8 cellular contexts compared by ENCODE assay signal in genomic region chr3:30112904-30113484, GRCh38.
A peak's percentile ranks its signal among the peaks of the same experiment; 100 is the strongest.
DNase-seq lines count a peak whose midpoint lies in the region; ATAC-seq, FAIRE-seq and TF ChIP-seq lines count a peak whose summit lies in the region.

No MANE protein-coding gene starts in this region.

- no peak overlapping the region for H3K27ac ChIP-seq in cardiac muscle cell
- H3K27ac ChIP-seq in tibial nerve: peak overlapping the region in 1 of 4 donors; percentile 26

- H3K4me3 ChIP-seq in cardiac muscle cell (no peak overlapping the region), tibial nerve (no peak overlapping the region)

- FAIRE-seq in islet of Langerhans (lab: Jason Lieb, UNC): peak; percentile 98

- H3K4me1 ChIP-seq in cardiac muscle cell (ENCODE audit: low read depth): peaks cover 29% of the 10 kb centered on the region
- H3K4me1 ChIP-seq in tibial nerve: peaks cover 0 to 16% (median 0%) of the 10 kb centered on the region in 4 donors

- H3K9me3 ChIP-seq in cardiac muscle cell (ENCODE audit: low read depth): no peaks in the 10 kb centered on the region
- no peaks in the 10 kb centered on the region for H3K9me3 ChIP-seq in tibial nerve

- TF ChIP-seq EP300 in tibial nerve (IDR thresholded peaks at IDR 0.05): peak in 1 of 2 donors; percentile 40

- peak; percentile 49 to 74 for DNase-seq in cardiac muscle cell (ENCODE audit: low read depth in 1 of 2, low spot score in 1 of 2)
- DNase-seq in Right ventricle myocardium inferior (ENCODE audit: missing footprints): no peak
- peak; percentile 24 for DNase-seq in NCI-H1694 treated with DMSO at 0.1 percent for 48 hours (lab: John Stamatoyannopoulos, UW)
- peak; percentile 56 for DNase-seq in amniotic epithelial cell (ENCODE audit: low read depth)
- peak in 1 of 2 donors; percentile 8 for DNase-seq in tibial nerve (ENCODE audit: low spot score in 2 of 2)

- ATAC-seq in Right ventricle myocardium inferior: no peak
- no peak for ATAC-seq in GM18519 (IDR thresholded peaks at IDR 0.05; ENCODE audit: low FRiP score, unreplicated experiment)
- ATAC-seq in GM21528 (IDR thresholded peaks at IDR 0.05; ENCODE audit: low FRiP score, unreplicated experiment): no peak

- intact Hi-C loops in Right ventricle myocardium inferior (cut with DNase I): loop anchor here (1.0 to 10.0 kb wide), 4 partner anchors 86 to 634 kb away; no protein-coding TSS in a partner anchor

- TF ChIP-seq POLR2A in tibial nerve (IDR thresholded peaks at IDR 0.05): no peak

- no peaks in the 10 kb centered on the region for H3K36me3 ChIP-seq in cardiac muscle cell
- H3K36me3 ChIP-seq in tibial nerve: no peaks in the 10 kb centered on the region

- WGBS in tibial nerve, 2 donors: 27 to 29% methylated on average over 1 of the region's 1 CpG

- TF ChIP-seq CTCF in cardiac muscle cell (IDR thresholded peaks at IDR 0.05; ENCODE audit: low read depth, low read length) (peak; percentile 60), tibial nerve (IDR thresholded peaks at IDR 0.05) (peak; percentile 53 to 85 (median 62))

- no peaks in the 10 kb centered on the region for H3K27me3 ChIP-seq in cardiac muscle cell
- H3K27me3 ChIP-seq in tibial nerve: no peaks in the 10 kb centered on the region
